In the genomic region with DNA sequence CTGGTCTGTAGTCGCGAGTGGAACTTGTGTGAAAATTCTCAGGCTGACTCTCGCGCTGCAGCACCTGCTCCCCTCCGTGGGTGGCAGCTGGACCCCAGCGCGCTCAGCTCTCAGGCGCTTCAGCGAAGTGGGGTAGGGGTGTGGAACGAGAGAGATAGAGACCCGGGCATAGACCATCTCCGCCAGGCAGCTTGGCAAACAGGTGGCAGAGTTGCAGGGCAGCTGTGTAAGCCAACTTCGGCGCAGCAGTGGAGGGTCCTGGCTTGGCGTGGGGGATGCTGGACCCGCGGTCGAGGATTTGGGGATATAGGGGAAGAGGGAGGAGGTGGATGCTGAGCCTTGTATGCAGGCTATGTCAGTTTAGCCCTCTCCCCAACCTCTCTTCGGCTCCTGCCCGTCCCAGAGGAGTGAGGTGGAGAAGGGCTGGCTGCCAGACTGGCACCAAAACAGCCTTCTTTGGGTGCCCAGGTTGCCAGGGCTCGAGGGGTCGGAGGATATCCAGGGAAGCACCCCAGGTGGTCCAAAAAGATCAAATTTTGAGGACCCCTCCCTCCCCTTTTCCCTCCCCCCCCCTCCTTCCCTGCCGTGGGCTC, we compare ENCODE assay signal across 21 cellular contexts. TPM values are rescaled to one million over a fixed set of nuclear protein-coding genes. Genes with fewer than 3 reads are reported as not detected.
DNase-seq lines count a peak whose midpoint lies in the region; ATAC-seq and TF ChIP-seq lines count a peak whose summit lies in the region.
"Had no signal": no experiment of that assay in that cellular context is flagged by ENCODE, and none has a peak within 500 bp of the region (broad histone marks: within the 10 kb centered on the region; RNA-seq: fewer than 3 reads in every experiment).

No MANE protein-coding gene starts in this region.

- no peaks in the 10 kb centered on the region for H3K9me2 ChIP-seq in neural cell (ENCODE audit: insufficient read depth, low read length)

- H3K9me3 ChIP-seq in neural cell (ENCODE audit: low read length), result no peaks in the 10 kb centered on the region
- H3K9me3 ChIP-seq: adrenal gland, ovary had no signal

- no peak for ATAC-seq in activated T-cell treated with anti-CD3 and anti-CD28 coated beads, Interleukin-2, amount 50 U/mL, for 4 hours
- ATAC-seq: HCT116; stimulated activated memory B cell treated with anti-CD40 and anti-IgM and Interleukin-4, amounts not matched to agents 10 μg/mL and 1 μg/mL and 100 μg/mL, for 72 hours had no signal

- TF ChIP-seq RAD21 in neural cell (conservative IDR thresholded peaks at IDR 0.05), result no peak

- H3K4me1 Mint-ChIP-seq in activated T-cell treated with anti-CD3 and anti-CD28 coated beads, Interleukin-2, amount 50 U/mL, for 4 hours (ENCODE audit: low read depth), result peaks cover 15% of the 10 kb centered on the region
- peaks cover 12% of the 10 kb centered on the region for H3K4me1 Mint-ChIP-seq in activated naive CD8-positive, alpha-beta T cell treated with anti-CD3 and anti-CD28 coated beads for 36 hours

- no peaks in the 10 kb centered on the region for H4K20me1 ChIP-seq in neural cell (ENCODE audit: insufficient read depth)

- peak overlapping the region; percentile 68 for H3K4me3 ChIP-seq in neural cell (ENCODE audit: low read length)
- H3K4me3 ChIP-seq: adrenal gland, ovary, PC-9 had no signal

- TF ChIP-seq CTCF in GM13976 (IDR thresholded peaks at IDR 0.05; ENCODE audit: borderline replicate concordance, control extremely low read depth, extremely low read depth, insufficient read depth, missing control alignments), result no peak
- no peak for TF ChIP-seq CTCF in neural cell (IDR thresholded peaks at IDR 0.05; ENCODE audit: poor library complexity, severe bottlenecking)

- H3K27ac ChIP-seq in neural cell (ENCODE audit: low read length), result no peak overlapping the region
- no peak overlapping the region for H3K27ac ChIP-seq in substantia nigra (ENCODE audit: low read depth, low read length, poor library complexity, severe bottlenecking)
- H3K27ac ChIP-seq: adrenal gland, brain microvascular endothelial cell, epithelial cell of prostate, ovary, PC-9 had no signal

- DNase-seq in activated T-cell treated with anti-CD3 and anti-CD28 coated beads, Interleukin-2, amount 50 U/mL, for 4 hours, result no peak
- DNase-seq in activated T-cell treated with anti-CD3 and anti-CD28 coated beads for 4 hours (no peak), GM13976 (ENCODE audit: low spot score) (peak; percentile 17), head of caudate nucleus (no peak), substantia nigra (lab: John Stamatoyannopoulos, UW) (no peak)
- DNase-seq in activated naive CD8-positive, alpha-beta T cell treated with anti-CD3 and anti-CD28 coated beads for 36 hours, result no peak
- DNase-seq: adrenal gland; brain microvascular endothelial cell; CD4-positive, CD25-positive, alpha-beta regulatory T cell; effector CD4-positive, alpha-beta T cell; naive B cell; NCI-H2081 treated with DMSO at 0.1 percent for 48 hours; NCI-H446 treated with DMSO at 0.1 percent for 48 hours; ovary; PC-9 had no signal

- H3K4me2 ChIP-seq in neural cell (ENCODE audit: low read length), result no peak overlapping the region
- H3K4me2 ChIP-seq: PC-9 had no signal

- no peaks in the 10 kb centered on the region for H3K79me2 ChIP-seq in neural cell (replicated peaks; ENCODE audit: insufficient read depth, low read length)

- in situ Hi-C loops in GM13976 (cut with MboI; ENCODE audit: low sequenced_read_pairs, unreplicated experiment), result no loop called here

- no peak overlapping the region for H3K9ac ChIP-seq in neural cell (ENCODE audit: low read length)

- peak overlapping the region; percentile 45 for H3K4me3 Mint-ChIP-seq in activated T-cell treated with anti-CD3 and anti-CD28 coated beads, Interleukin-2, amount 50 U/mL, for 4 hours
- peak overlapping the region; percentile 49 for H3K4me3 Mint-ChIP-seq in activated naive CD8-positive, alpha-beta T cell treated with anti-CD3 and anti-CD28 coated beads for 36 hours
- H3K4me3 Mint-ChIP-seq: stimulated activated memory B cell treated with anti-CD40 and anti-IgM and Interleukin-4, amounts not matched to agents 10 μg/mL and 1 μg/mL and 100 μg/mL, for 72 hours had no signal

- peaks cover 20% of the 10 kb centered on the region for H3K27me3 ChIP-seq in neural cell (ENCODE audit: insufficient read depth, low read depth, low read length)
- H3K27me3 ChIP-seq: ovary had no signal

- no peaks in the 10 kb centered on the region for H3K36me3 ChIP-seq in neural cell (ENCODE audit: insufficient read depth, low read length)
- H3K36me3 ChIP-seq: adrenal gland, brain microvascular endothelial cell, ovary had no signal

- peaks cover 13% of the 10 kb centered on the region for H3K9me3 Mint-ChIP-seq in activated T-cell treated with anti-CD3 and anti-CD28 coated beads, Interleukin-2, amount 50 U/mL, for 4 hours
- H3K9me3 Mint-ChIP-seq in activated naive CD8-positive, alpha-beta T cell treated with anti-CD3 and anti-CD28 coated beads for 36 hours, result peaks cover 13% of the 10 kb centered on the region

- no peak for TF ChIP-seq EP300 in neural cell (conservative IDR thresholded peaks at IDR 0.05; ENCODE audit: poor library complexity, severe bottlenecking)

- H3F3A ChIP-seq in neural cell (ENCODE audit: insufficient read depth, low read length, poor library complexity, severe bottlenecking), result no peaks in the 10 kb centered on the region

- intact Hi-C loops in head of caudate nucleus (cut with DNase I), result no loop called here

- peaks cover 21% of the 10 kb centered on the region for H3K27me3 Mint-ChIP-seq in activated T-cell treated with anti-CD3 and anti-CD28 coated beads, Interleukin-2, amount 50 U/mL, for 4 hours (ENCODE audit: low read depth)
- H3K27me3 Mint-ChIP-seq in activated naive CD8-positive, alpha-beta T cell treated with anti-CD3 and anti-CD28 coated beads for 36 hours, result peaks cover 21% of the 10 kb centered on the region

- no peak overlapping the region for H2AFZ ChIP-seq in neural cell (ENCODE audit: low read depth, low read length)
- H2AFZ ChIP-seq: PC-9 had no signal

- no peak overlapping the region for H3K27ac Mint-ChIP-seq in activated naive CD8-positive, alpha-beta T cell treated with anti-CD3 and anti-CD28 coated beads for 36 hours
- H3K27ac Mint-ChIP-seq: naive B cell; stimulated activated memory B cell treated with anti-CD40 and anti-IgM and Interleukin-4, amounts not matched to agents 10 μg/mL and 1 μg/mL and 100 μg/mL, for 72 hours had no signal

- no peaks in the 10 kb centered on the region for H3K36me3 Mint-ChIP-seq in activated T-cell treated with anti-CD3 and anti-CD28 coated beads, Interleukin-2, amount 50 U/mL, for 4 hours (ENCODE audit: insufficient read depth)
- H3K36me3 Mint-ChIP-seq in activated naive CD8-positive, alpha-beta T cell treated with anti-CD3 and anti-CD28 coated beads for 36 hours, result peaks cover 7% of the 10 kb centered on the region
- H3K36me3 Mint-ChIP-seq: CD4-positive, CD25-positive, alpha-beta regulatory T cell; stimulated activated memory B cell treated with anti-CD40 and anti-IgM and Interleukin-4, amounts not matched to agents 10 μg/mL and 1 μg/mL and 100 μg/mL, for 72 hours had no signal

TF ChIP-seq in neural cell, 6 proteins besides CTCF, POLR2A, EP300 and RAD21:
- TF ChIP-seq POLR2AphosphoS5 (IDR thresholded peaks at IDR 0.05) (no peak), TAF1 (IDR thresholded peaks at IDR 0.05; ENCODE audit: low read depth) (no peak), EZH2 (IDR thresholded peaks at IDR 0.05; ENCODE audit: borderline replicate concordance, insufficient read depth, low read length, poor library complexity, severe bottlenecking) (no peak), MXI1 (conservative IDR thresholded peaks at IDR 0.05; ENCODE audit: poor library complexity, severe bottlenecking) (no peak), SMC3 (conservative IDR thresholded peaks at IDR 0.05; ENCODE audit: poor library complexity) (no peak)
- TF ChIP-seq, protein P1, sequence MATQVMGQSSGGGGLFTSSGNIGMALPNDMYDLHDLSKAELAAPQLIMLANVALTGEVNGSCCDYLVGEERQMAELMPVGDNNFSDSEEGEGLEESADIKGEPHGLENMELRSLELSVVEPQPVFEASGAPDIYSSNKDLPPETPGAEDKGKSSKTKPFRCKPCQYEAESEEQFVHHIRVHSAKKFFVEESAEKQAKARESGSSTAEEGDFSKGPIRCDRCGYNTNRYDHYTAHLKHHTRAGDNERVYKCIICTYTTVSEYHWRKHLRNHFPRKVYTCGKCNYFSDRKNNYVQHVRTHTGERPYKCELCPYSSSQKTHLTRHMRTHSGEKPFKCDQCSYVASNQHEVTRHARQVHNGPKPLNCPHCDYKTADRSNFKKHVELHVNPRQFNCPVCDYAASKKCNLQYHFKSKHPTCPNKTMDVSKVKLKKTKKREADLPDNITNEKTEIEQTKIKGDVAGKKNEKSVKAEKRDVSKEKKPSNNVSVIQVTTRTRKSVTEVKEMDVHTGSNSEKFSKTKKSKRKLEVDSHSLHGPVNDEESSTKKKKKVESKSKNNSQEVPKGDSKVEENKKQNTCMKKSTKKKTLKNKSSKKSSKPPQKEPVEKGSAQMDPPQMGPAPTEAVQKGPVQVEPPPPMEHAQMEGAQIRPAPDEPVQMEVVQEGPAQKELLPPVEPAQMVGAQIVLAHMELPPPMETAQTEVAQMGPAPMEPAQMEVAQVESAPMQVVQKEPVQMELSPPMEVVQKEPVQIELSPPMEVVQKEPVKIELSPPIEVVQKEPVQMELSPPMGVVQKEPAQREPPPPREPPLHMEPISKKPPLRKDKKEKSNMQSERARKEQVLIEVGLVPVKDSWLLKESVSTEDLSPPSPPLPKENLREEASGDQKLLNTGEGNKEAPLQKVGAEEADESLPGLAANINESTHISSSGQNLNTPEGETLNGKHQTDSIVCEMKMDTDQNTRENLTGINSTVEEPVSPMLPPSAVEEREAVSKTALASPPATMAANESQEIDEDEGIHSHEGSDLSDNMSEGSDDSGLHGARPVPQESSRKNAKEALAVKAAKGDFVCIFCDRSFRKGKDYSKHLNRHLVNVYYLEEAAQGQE (IDR thresholded peaks at IDR 0.05; ENCODE audit: borderline replicate concordance), result no peak

RNA-seq across cellular contexts. Expression of gene CALCB, which starts 0.7 kb away (rescaled TPM):
- 1 to 10 TPM; 1.3 to 2.7 (median 1.4) TPM for total RNA-seq in activated T-cell treated with anti-CD3 and anti-CD28 coated beads, Interleukin-2, amount 50 U/mL, for 4 hours
- 1 to 10 TPM; 3.2 to 5.0 TPM for total RNA-seq in activated naive CD8-positive, alpha-beta T cell treated with anti-CD3 and anti-CD28 coated beads for 36 hours
- polyA plus RNA-seq in neural cell, result not detected in 2 replicates
- not detected in 2 replicates for polyA minus RNA-seq in neural cell
- total RNA-seq: PC-9, Right ventricle myocardium superior, smooth muscle cell had no signal
- polyA plus RNA-seq: smooth muscle cell had no signal

RNA-seq across cellular contexts. Expression of gene INSC, which starts 42.1 kb away (rescaled TPM):
- not detected for total RNA-seq in activated T-cell treated with anti-CD3 and anti-CD28 coated beads, Interleukin-2, amount 50 U/mL, for 4 hours
- under 1 TPM; 0.27 to 0.30 TPM for total RNA-seq in activated naive CD8-positive, alpha-beta T cell treated with anti-CD3 and anti-CD28 coated beads for 36 hours
- 0.12 TPM in 1 of 2 replicates, not detected in the other for polyA plus RNA-seq in neural cell
- not detected in 2 replicates for polyA minus RNA-seq in neural cell
- total RNA-seq: CD4-positive, CD25-positive, alpha-beta regulatory T cell; PC-9; smooth muscle cell had no signal
- polyA plus RNA-seq: smooth muscle cell had no signal
